8 cellular contexts compared by ENCODE assay signal in the genomic region with DNA sequence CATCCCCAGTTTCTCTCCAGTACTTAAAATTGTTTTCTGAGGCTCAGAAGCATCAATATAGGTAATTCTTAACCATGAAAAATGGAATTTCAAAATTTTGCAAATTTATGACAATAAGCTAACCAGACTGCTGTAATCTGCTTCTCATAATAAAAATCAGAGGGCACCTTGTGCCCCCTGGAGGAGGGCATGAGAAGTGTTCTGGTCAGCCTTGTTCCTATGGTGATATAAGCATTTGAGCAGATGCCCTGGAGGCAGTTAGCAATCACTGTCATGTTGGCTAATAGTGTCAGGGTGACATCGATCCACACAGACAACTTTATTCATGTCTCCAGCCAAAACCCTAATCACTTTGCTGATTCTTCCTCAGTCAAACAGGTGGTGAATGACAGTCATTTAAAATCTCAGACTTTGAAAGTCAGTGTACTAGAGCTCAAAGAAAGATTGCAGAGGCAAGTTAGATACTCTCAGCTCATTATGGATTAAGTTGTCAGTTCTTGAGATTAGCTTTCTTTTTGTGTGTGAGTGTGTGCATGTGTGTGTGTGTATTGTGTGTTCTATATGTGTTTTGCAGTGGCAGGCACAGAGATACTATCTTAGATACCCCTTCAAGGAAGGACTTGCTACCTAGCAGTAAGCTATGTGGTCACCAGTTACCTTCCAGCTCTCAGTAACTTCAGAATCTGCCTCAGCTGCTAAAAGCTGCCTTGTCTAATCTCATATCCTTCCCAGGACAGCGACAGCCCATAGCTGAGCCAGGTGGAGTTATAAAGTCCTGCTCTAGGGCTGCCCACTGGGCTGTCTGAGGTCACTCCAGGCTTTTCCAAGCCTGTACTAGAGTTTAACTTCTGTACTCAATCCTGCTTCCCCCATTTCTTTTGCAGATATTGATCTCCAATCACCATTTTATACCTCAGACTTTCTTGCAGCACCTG.
DNase-seq lines count a peak whose midpoint lies in the region; ATAC-seq and TF ChIP-seq lines count a peak whose summit lies in the region.

No MANE protein-coding gene starts in this region.

- CTCF ChIA-PET in Calu3 (lab: Charles Lee) = interaction anchor here (0.7 kb wide), 1 partner anchor 356 kb away, joined by 5 read pairs; no protein-coding TSS in a partner anchor
- CTCF ChIA-PET in PC-3 (lab: Charles Lee) = no interaction called here
- CTCF ChIA-PET in activated naive CD4-positive, alpha-beta T cell treated with anti-CD3 and anti-CD28 coated beads, Interleukin-2, amount 10 ng/mL, durations not matched to agents 7 days and 5 days (lab: Charles Lee) = no interaction called here

- no peak overlapping the region for H3K9ac ChIP-seq in PC-3 (ENCODE audit: low read length)

- TF ChIP-seq CTCF in Calu3 (IDR thresholded peaks at IDR 0.05; ENCODE audit: unreplicated experiment) (peak; percentile 39), PC-3 (conservative IDR thresholded peaks at IDR 0.05; ENCODE audit: low read depth, low read length) (peak; percentile 54; the same call in 1 of the 2 replicates)

- no peak overlapping the region for H3K4me3 ChIP-seq in PC-3 (ENCODE audit: low read length)

- no peak overlapping the region for H2AFZ ChIP-seq in PC-3 (ENCODE audit: low read length)

- ATAC-seq in HG03066 (IDR thresholded peaks at IDR 0.05; ENCODE audit: low read depth, unreplicated experiment) (peak; percentile 60), PC-3 (no peak), GM18870 (IDR thresholded peaks at IDR 0.05; ENCODE audit: unreplicated experiment) (no peak), GM21381 (IDR thresholded peaks at IDR 0.05; ENCODE audit: unreplicated experiment) (no peak)

- no peak overlapping the region for H3K4me3 Mint-ChIP-seq in Calu3 (ENCODE audit: low read depth, unreplicated experiment)
- H3K4me3 Mint-ChIP-seq in activated naive CD4-positive, alpha-beta T cell treated with anti-CD3 and anti-CD28 coated beads, Interleukin-2, amount 10 ng/mL, durations not matched to agents 7 days and 5 days = no peak overlapping the region

- no peaks in the 10 kb centered on the region for H3K9me2 ChIP-seq in PC-3 (replicated peaks; ENCODE audit: low read length)

- BruUV-seq in Calu3 (replicated peaks; lab: Mats Ljungman, UMichigan) (no TSS peak), PC-3 (replicated peaks; lab: Mats Ljungman, UMichigan) (no TSS peak)

- H3K36me3 Mint-ChIP-seq in Calu3 (ENCODE audit: insufficient read depth, unreplicated experiment) = no peaks in the 10 kb centered on the region
- no peaks in the 10 kb centered on the region for H3K36me3 Mint-ChIP-seq in activated naive CD4-positive, alpha-beta T cell treated with anti-CD3 and anti-CD28 coated beads, Interleukin-2, amount 10 ng/mL, durations not matched to agents 7 days and 5 days

- intact Hi-C loops in Calu3 (cut with micrococcal nuclease; ENCODE audit: unreplicated experiment) = no loop called here
- intact Hi-C loops in PC-3 (cut with micrococcal nuclease) = no loop called here

- peaks cover 6% of the 10 kb centered on the region; the same call in 1 of the 2 replicates for H3K9me3 ChIP-seq in PC-3 (ENCODE audit: low read length)

- no peak overlapping the region for H3K4me2 ChIP-seq in PC-3 (ENCODE audit: low read length)

- H3K27ac ChIP-seq in PC-3 (ENCODE audit: low read length) = no peak overlapping the region

- H3K27me3 Mint-ChIP-seq in Calu3 (ENCODE audit: unreplicated experiment) = no peaks in the 10 kb centered on the region
- H3K27me3 Mint-ChIP-seq in activated naive CD4-positive, alpha-beta T cell treated with anti-CD3 and anti-CD28 coated beads, Interleukin-2, amount 10 ng/mL, durations not matched to agents 7 days and 5 days = no peaks in the 10 kb centered on the region

- H3K79me2 ChIP-seq in PC-3 (ENCODE audit: low read length) = no peaks in the 10 kb centered on the region

- H3K36me3 ChIP-seq in PC-3 (ENCODE audit: low read depth, low read length) = no peaks in the 10 kb centered on the region

- H3K4me1 Mint-ChIP-seq in Calu3 (ENCODE audit: low read depth, unreplicated experiment) = peaks cover under 1% of the 10 kb centered on the region
- no peaks in the 10 kb centered on the region for H3K4me1 Mint-ChIP-seq in activated naive CD4-positive, alpha-beta T cell treated with anti-CD3 and anti-CD28 coated beads, Interleukin-2, amount 10 ng/mL, durations not matched to agents 7 days and 5 days

- no peaks in the 10 kb centered on the region for H3K9me3 Mint-ChIP-seq in Calu3 (ENCODE audit: low read depth, unreplicated experiment)
- H3K9me3 Mint-ChIP-seq in activated naive CD4-positive, alpha-beta T cell treated with anti-CD3 and anti-CD28 coated beads, Interleukin-2, amount 10 ng/mL, durations not matched to agents 7 days and 5 days = no peaks in the 10 kb centered on the region

- DNase-seq in Calu3 (peak; percentile 69), PC-3 (peak; percentile 60), iPS-NIHi11 (ENCODE audit: low spot score) (peak; percentile 47), midbrain (lab: John Stamatoyannopoulos, UW) (no peak)
- no peak for DNase-seq in activated naive CD4-positive, alpha-beta T cell treated with anti-CD3 and anti-CD28 coated beads, Interleukin-2, amount 10 ng/mL, durations not matched to agents 7 days and 5 days

- H3K27me3 ChIP-seq in PC-3 (ENCODE audit: low read length) = no peaks in the 10 kb centered on the region

- POLR2A ChIA-PET in PC-3 (lab: Charles Lee; ENCODE audit: unreplicated experiment) = no interaction called here

- H3K4me1 ChIP-seq in PC-3 (ENCODE audit: insufficient read depth, low read length) = no peaks in the 10 kb centered on the region

- H3F3A ChIP-seq in PC-3 (ENCODE audit: low read length, unreplicated experiment) = no peaks in the 10 kb centered on the region

- H4K20me1 ChIP-seq in PC-3 (ENCODE audit: low read length) = no peaks in the 10 kb centered on the region

- H3K27ac Mint-ChIP-seq in Calu3 (ENCODE audit: unreplicated experiment) = no peak overlapping the region
- H3K27ac Mint-ChIP-seq in activated naive CD4-positive, alpha-beta T cell treated with anti-CD3 and anti-CD28 coated beads, Interleukin-2, amount 10 ng/mL, durations not matched to agents 7 days and 5 days = no peak overlapping the region

Comparison
In these comparisons a context has a peak if more than half of its experiments do, and no peak if none do; other contexts are left out.
1. DNase-seq: peak in Calu3 (single experiment), PC-3 (single experiment) and iPS-NIHi11 (single experiment); none in activated naive CD4-positive, alpha-beta T cell treated with anti-CD3 and anti-CD28 coated beads, Interleukin-2, amount 10 ng/mL, durations not matched to agents 7 days and 5 days (single experiment) and midbrain (single experiment).